In the genomic region with DNA sequence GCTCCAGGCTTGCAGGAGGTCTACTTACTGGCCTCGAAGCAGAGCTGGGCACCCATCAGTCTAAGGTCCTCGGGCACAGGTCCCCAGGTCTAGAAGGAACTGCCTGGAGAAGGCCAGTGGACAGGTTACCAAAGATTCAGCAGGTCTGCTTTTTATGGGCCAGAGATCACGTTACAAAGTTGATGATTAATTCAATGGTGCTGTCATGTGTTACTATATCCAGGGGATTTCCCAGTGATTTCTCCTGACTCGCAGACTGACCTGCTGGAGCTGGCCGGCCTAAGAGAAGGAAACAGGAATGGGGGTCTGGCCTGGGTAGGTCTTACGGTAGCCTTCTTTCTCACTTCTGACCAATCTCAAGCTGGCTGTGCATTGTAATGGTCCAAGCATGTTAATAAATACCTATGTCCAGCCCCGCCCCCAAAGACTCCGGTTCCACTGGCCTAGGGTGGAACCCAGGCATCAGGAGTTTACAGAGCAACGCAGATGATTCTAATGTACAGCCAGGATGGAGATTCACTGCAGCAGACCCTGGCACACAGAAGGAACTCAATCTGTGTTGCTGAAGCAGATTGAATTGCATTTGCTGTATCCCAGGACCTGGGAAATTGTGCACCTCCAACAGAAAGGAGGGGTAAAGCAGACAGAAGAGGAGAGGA, we compare ENCODE assay signal across 10 cellular contexts. TPM values are rescaled to one million over a fixed set of nuclear protein-coding genes. Genes with fewer than 3 reads are reported as not detected.
DNase-seq lines count a peak whose midpoint lies in the region; ATAC-seq and TF ChIP-seq lines count a peak whose summit lies in the region.
"Had no signal": no experiment of that assay in that cellular context is flagged by ENCODE, and none has a peak within 500 bp of the region (broad histone marks: within the 10 kb centered on the region; RNA-seq: fewer than 3 reads in every experiment).

A gene with protein sequence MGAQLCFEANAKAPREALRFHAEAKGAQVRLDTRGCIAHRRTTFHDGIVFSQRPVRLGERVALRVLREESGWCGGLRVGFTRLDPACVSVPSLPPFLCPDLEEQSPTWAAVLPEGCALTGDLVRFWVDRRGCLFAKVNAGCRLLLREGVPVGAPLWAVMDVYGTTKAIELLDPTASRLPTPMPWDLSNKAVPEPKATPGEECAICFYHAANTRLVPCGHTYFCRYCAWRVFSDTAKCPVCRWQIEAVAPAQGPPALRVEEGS (minus strand): TSS at position 127 of the 659 bp plus-strand sequence. CDS start 71 bp downstream, at position 56.

- ATAC-seq in GM18519 (IDR thresholded peaks at IDR 0.05; ENCODE audit: low FRiP score, unreplicated experiment) (no peak), HG03442 (IDR thresholded peaks at IDR 0.05; ENCODE audit: unreplicated experiment) (no peak)

- peak; percentile 3 to 33 for TF ChIP-seq RAD21 in liver (IDR thresholded peaks at IDR 0.05)

- H3K27me3 ChIP-seq in liver (ENCODE audit: control insufficient read depth in 4 of 4, insufficient read depth in 4 of 4, low read length in 3 of 4) (no peaks in the 10 kb centered on the region), stomach (peaks cover 4 to 34% (median 11%) of the 10 kb centered on the region in 3 donors)

- H3K4me1 ChIP-seq in liver (ENCODE audit: control insufficient read depth in 4 of 4, insufficient read depth in 4 of 4, low read length in 3 of 4) (peaks cover 4 to 50% (median 36%) of the 10 kb centered on the region in 4 donors), stomach (peaks cover 10 to 63% (median 34%) of the 10 kb centered on the region in 4 donors)

- no peak within 1 kb of the TSS for H3K9ac ChIP-seq in liver (ENCODE audit: low read depth in 1 of 2, low read length in 2 of 2)

- peak; percentile 28 for DNase-seq in AG09309 (ENCODE audit: low read depth)
- peak; percentile 82 for DNase-seq in HK-2 (ENCODE audit: unreplicated experiment)
- DNase-seq in astrocyte of the spinal cord (ENCODE audit: low read depth, low spot score): peak; percentile 15
- no peak for DNase-seq in stomach
- no peak for DNase-seq in SK-N-DZ (ENCODE audit: low spot score)
- DNase-seq: DND-41 had no signal

- H3K27ac ChIP-seq in liver (ENCODE audit: low read depth in 1 of 2, low read length in 2 of 2) (peak within 1 kb of the TSS; percentile 65 to 78), stomach (peak within 1 kb of the TSS in 1 of 5 donors; percentile 18)
- H3K27ac ChIP-seq: vagina had no signal

- in situ Hi-C loops in astrocyte of the spinal cord (cut with HindIII; ENCODE audit: low sequenced_read_pairs): no loop called here

- no peak for TF ChIP-seq EP300 in stomach (IDR thresholded peaks at IDR 0.05)

- no peak within 1 kb of the TSS for H3K4me3 ChIP-seq in AG09309 (ENCODE audit: control insufficient read depth, low read depth, low read length)
- H3K4me3 ChIP-seq in astrocyte of the spinal cord (ENCODE audit: low read depth, low read length): no peak within 1 kb of the TSS
- no peak within 1 kb of the TSS for H3K4me3 ChIP-seq in liver (ENCODE audit: low read depth in 1 of 3, low read length in 3 of 3)
- no peak within 1 kb of the TSS for H3K4me3 ChIP-seq in stomach
- H3K4me3 ChIP-seq: vagina had no signal

- TF ChIP-seq POLR2A in stomach (IDR thresholded peaks at IDR 0.05): no peak

- H3K9me3 ChIP-seq in liver (ENCODE audit: control insufficient read depth in 4 of 4, low read length in 3 of 4) (no peaks in the 10 kb centered on the region), stomach (no peaks in the 10 kb centered on the region)
- H3K9me3 ChIP-seq: vagina had no signal

- intact Hi-C loops in stomach (cut with DNase I; ENCODE audit: low total_unique reads): loop anchor here (5.0 kb wide), 1 partner anchor 98 kb away; no protein-coding TSS in a partner anchor

- no peaks in the 10 kb centered on the region for H3K36me3 ChIP-seq in liver (ENCODE audit: control insufficient read depth in 4 of 4, insufficient read depth in 3 of 4, low read depth in 1 of 4, low read length in 3 of 4)
- H3K36me3 ChIP-seq in stomach: no peaks in the 10 kb centered on the region
- H3K36me3 ChIP-seq: vagina had no signal

- WGBS in liver: 24% methylated on average over 9 of the region's 9 CpGs
- 32 to 53% (median 41%) methylated on average over 9 of the region's 9 CpGs for WGBS in stomach, 5 donors

- TF ChIP-seq CTCF in AG09309 (IDR thresholded peaks at IDR 0.05; ENCODE audit: control insufficient read depth, insufficient read depth, low read depth, low read length, missing control alignments) (no peak), astrocyte of the spinal cord (IDR thresholded peaks at IDR 0.05; ENCODE audit: low read depth, low read length) (no peak), liver (IDR thresholded peaks at IDR 0.05; ENCODE audit: low read depth, low read length, missing input control) (no peak), stomach (IDR thresholded peaks at IDR 0.05) (no peak)

TF ChIP-seq in liver, 16 proteins besides CTCF, POLR2A, EP300 and RAD21:
- no peak for TF ChIP-seq NR2F2 (IDR thresholded peaks at IDR 0.05)
- no peak for TF ChIP-seq ZBTB33 (IDR thresholded peaks at IDR 0.05)
- TF ChIP-seq, protein P1, sequence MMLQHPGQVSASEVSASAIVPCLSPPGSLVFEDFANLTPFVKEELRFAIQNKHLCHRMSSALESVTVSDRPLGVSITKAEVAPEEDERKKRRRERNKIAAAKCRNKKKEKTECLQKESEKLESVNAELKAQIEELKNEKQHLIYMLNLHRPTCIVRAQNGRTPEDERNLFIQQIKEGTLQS (IDR thresholded peaks at IDR 0.05): no peak
- no peak for TF ChIP-seq HNF4G (IDR thresholded peaks at IDR 0.05)
- peak; percentile 78 for TF ChIP-seq SP1 (IDR thresholded peaks at IDR 0.05)
- TF ChIP-seq, protein P2, sequence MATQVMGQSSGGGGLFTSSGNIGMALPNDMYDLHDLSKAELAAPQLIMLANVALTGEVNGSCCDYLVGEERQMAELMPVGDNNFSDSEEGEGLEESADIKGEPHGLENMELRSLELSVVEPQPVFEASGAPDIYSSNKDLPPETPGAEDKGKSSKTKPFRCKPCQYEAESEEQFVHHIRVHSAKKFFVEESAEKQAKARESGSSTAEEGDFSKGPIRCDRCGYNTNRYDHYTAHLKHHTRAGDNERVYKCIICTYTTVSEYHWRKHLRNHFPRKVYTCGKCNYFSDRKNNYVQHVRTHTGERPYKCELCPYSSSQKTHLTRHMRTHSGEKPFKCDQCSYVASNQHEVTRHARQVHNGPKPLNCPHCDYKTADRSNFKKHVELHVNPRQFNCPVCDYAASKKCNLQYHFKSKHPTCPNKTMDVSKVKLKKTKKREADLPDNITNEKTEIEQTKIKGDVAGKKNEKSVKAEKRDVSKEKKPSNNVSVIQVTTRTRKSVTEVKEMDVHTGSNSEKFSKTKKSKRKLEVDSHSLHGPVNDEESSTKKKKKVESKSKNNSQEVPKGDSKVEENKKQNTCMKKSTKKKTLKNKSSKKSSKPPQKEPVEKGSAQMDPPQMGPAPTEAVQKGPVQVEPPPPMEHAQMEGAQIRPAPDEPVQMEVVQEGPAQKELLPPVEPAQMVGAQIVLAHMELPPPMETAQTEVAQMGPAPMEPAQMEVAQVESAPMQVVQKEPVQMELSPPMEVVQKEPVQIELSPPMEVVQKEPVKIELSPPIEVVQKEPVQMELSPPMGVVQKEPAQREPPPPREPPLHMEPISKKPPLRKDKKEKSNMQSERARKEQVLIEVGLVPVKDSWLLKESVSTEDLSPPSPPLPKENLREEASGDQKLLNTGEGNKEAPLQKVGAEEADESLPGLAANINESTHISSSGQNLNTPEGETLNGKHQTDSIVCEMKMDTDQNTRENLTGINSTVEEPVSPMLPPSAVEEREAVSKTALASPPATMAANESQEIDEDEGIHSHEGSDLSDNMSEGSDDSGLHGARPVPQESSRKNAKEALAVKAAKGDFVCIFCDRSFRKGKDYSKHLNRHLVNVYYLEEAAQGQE (IDR thresholded peaks at IDR 0.05): peak; percentile 25
- TF ChIP-seq EGR1 (IDR thresholded peaks at IDR 0.05; ENCODE audit: low read depth in 2 of 2): no peak
- peak; percentile 33 to 64 for TF ChIP-seq RXRA (IDR thresholded peaks at IDR 0.05)
- TF ChIP-seq FOXA1 (IDR thresholded peaks at IDR 0.05): no peak
- TF ChIP-seq, protein P3, sequence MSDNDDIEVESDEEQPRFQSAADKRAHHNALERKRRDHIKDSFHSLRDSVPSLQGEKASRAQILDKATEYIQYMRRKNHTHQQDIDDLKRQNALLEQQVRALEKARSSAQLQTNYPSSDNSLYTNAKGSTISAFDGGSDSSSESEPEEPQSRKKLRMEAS (IDR thresholded peaks at IDR 0.05): no peak
- TF ChIP-seq JUND (IDR thresholded peaks at IDR 0.05): peak in 1 of 2 donors; percentile 31
- peak; percentile 21 to 74 for TF ChIP-seq HNF4A (conservative IDR thresholded peaks at IDR 0.05)
- TF ChIP-seq GABPA (IDR thresholded peaks at IDR 0.05 in 1 of 2, conservative IDR thresholded peaks at IDR 0.05 in 1 of 2): peak in 1 of 2 donors; percentile 23
- TF ChIP-seq YY1 (IDR thresholded peaks at IDR 0.05): peak; percentile 58
- no peak for TF ChIP-seq FOXA2 (IDR thresholded peaks at IDR 0.05)
- peak; percentile 63 for TF ChIP-seq TAF1 (conservative IDR thresholded peaks at IDR 0.05)
TF ChIP-seq in liver: peak in this region for 8.

RNA-seq across cellular contexts. Expression of the gene that starts here (rescaled TPM):
- total RNA-seq in liver (1 to 10 TPM; 1.8 to 3.4 TPM), stomach (10 to 100 TPM in 1 of 5 donors, not detected in 4; 12.7 TPM)
- polyA plus RNA-seq in liver (under 1 TPM; 0.61 to 0.97 TPM), stomach (1 to 10 TPM in 2 of 3 donors, under 1 TPM in 1; 0.50 to 1.9 (median 1.4) TPM)
- polyA plus RNA-seq in SK-N-DZ (2014; cell fraction: cytosol; rRNA removed): 0.42 TPM in 1 of 2 replicates, not detected in the other
- not detected in 2 replicates for polyA plus RNA-seq in SK-N-DZ (2014; cell fraction: nucleus; rRNA removed)

Comparison
In these comparisons a context has a peak if more than half of its experiments do, and no peak if none do; other contexts are left out.
1. DNase-seq: peak in AG09309 (single experiment), HK-2 (single experiment) and astrocyte of the spinal cord (single experiment); none in stomach (single experiment) and SK-N-DZ (single experiment).